In genomic region chr16:81460075-81460474, GRCh38 we compare ENCODE assay signal across 15 cellular contexts. TPM values are rescaled to one million over a fixed set of nuclear protein-coding genes. Genes with fewer than 3 reads are reported as not detected.
DNase-seq lines count a peak whose midpoint lies in the region; ATAC-seq and TF ChIP-seq lines count a peak whose summit lies in the region.
"Had no signal": no experiment of that assay in that cellular context is flagged by ENCODE, and none has a peak within 500 bp of the region (broad histone marks: within the 10 kb centered on the region; RNA-seq: fewer than 3 reads in every experiment).

No MANE protein-coding gene starts in this region.

- TF ChIP-seq CTCF in heart left ventricle (IDR thresholded peaks at IDR 0.05), result no peak
- TF ChIP-seq CTCF in CD14-positive monocyte (IDR thresholded peaks at IDR 0.05), result no peak
- TF ChIP-seq CTCF in neutrophil (IDR thresholded peaks at IDR 0.05), result no peak

- intact Hi-C loops in heart left ventricle (cut with DNase I), result no loop called here
- intact Hi-C loops in Right ventricle myocardium inferior (cut with DNase I), result no loop called here
- intact Hi-C loops in CD14-positive monocyte (cut with micrococcal nuclease), result loop anchor here in 1 of 2 donors (5.0 kb wide), 1 partner anchor 37 kb away; no protein-coding TSS in a partner anchor

- H3K4me3 ChIP-seq in heart left ventricle (no peak overlapping the region), neutrophil (ENCODE audit: low read depth in 1 of 2, low read length in 1 of 2) (no peak overlapping the region)
- H3K4me3 ChIP-seq: GM23338 had no signal

- H3K27me3 ChIP-seq in heart left ventricle (no peaks in the 10 kb centered on the region), neutrophil (no peaks in the 10 kb centered on the region)

- no peaks in the 10 kb centered on the region for H3K9me3 Mint-ChIP-seq in CD14-positive monocyte
- no peaks in the 10 kb centered on the region for H3K9me3 Mint-ChIP-seq in effector memory CD8-positive, alpha-beta T cell
- H3K9me3 Mint-ChIP-seq: GM23338 had no signal

- no peak for DNase-seq in heart left ventricle
- DNase-seq in Right ventricle myocardium inferior (ENCODE audit: missing footprints), result no peak
- DNase-seq in CD14-positive monocyte (ENCODE audit: low spot score), result no peak
- DNase-seq in effector memory CD8-positive, alpha-beta T cell, result no peak
- no peak for DNase-seq in NCI-H146 (lab: John Stamatoyannopoulos, UW)
- DNase-seq in medulla oblongata (ENCODE audit: extremely low spot score), result no peak
- DNase-seq in caudate nucleus (lab: John Stamatoyannopoulos, UW), result no peak
- DNase-seq: DMS153, KBM-7, NCI-H1436, NCI-H2081, NCI-H510A treated with DMSO at 0.1 percent for 48 hours had no signal

- TF ChIP-seq POLR2A in heart left ventricle (IDR thresholded peaks at IDR 0.05), result no peak

- 63 to 69% (median 65%) methylated on average over 3 of the region's 3 CpGs for WGBS in heart left ventricle, 4 donors

- H3K9me3 ChIP-seq in heart left ventricle (no peaks in the 10 kb centered on the region), neutrophil (no peaks in the 10 kb centered on the region)

- no peak overlapping the region for H3K4me3 Mint-ChIP-seq in CD14-positive monocyte
- H3K4me3 Mint-ChIP-seq in effector memory CD8-positive, alpha-beta T cell, result no peak overlapping the region
- H3K4me3 Mint-ChIP-seq: GM23338 had no signal

- peaks cover 0 to 5% (median 0%) of the 10 kb centered on the region in 3 donors for H3K27me3 Mint-ChIP-seq in CD14-positive monocyte (ENCODE audit: low read depth in 3 of 3)
- no peaks in the 10 kb centered on the region for H3K27me3 Mint-ChIP-seq in effector memory CD8-positive, alpha-beta T cell

- H3K4me1 Mint-ChIP-seq in CD14-positive monocyte, result peaks cover 93% of the 10 kb centered on the region
- peaks cover 63% of the 10 kb centered on the region in 2 donors for H3K4me1 Mint-ChIP-seq in effector memory CD8-positive, alpha-beta T cell (ENCODE audit: low read depth in 2 of 2)

- H3K27ac ChIP-seq in heart left ventricle (peak overlapping the region in 6 of 12 donors; percentile 15 to 55 (median 46)), neutrophil (peak overlapping the region; percentile 87), caudate nucleus (ENCODE audit: low read depth, low read length) (no peak overlapping the region)
- H3K27ac ChIP-seq: C4-2B had no signal

- H3K36me3 ChIP-seq in heart left ventricle (peaks cover 0 to 13% (median 0%) of the 10 kb centered on the region in 9 donors), neutrophil (peaks cover 18% of the 10 kb centered on the region)

- ATAC-seq in heart left ventricle, result peak in 3 of 4 donors; percentile 5 to 55 (median 19)
- ATAC-seq in Right ventricle myocardium inferior, result no peak
- no peak for ATAC-seq in effector memory CD8-positive, alpha-beta T cell (replicated peaks)
- ATAC-seq: GM23338 had no signal

- H3K36me3 Mint-ChIP-seq in CD14-positive monocyte, result peaks cover 63 to 77% of the 10 kb centered on the region in 2 donors
- H3K36me3 Mint-ChIP-seq in effector memory CD8-positive, alpha-beta T cell (ENCODE audit: insufficient read depth), result peaks cover 53% of the 10 kb centered on the region

- peaks cover 0 to 75% (median 16%) of the 10 kb centered on the region in 12 donors for H3K4me1 ChIP-seq in heart left ventricle
- H3K4me1 ChIP-seq in neutrophil (ENCODE audit: control insufficient read depth in 1 of 2, insufficient read depth in 1 of 2, low read depth in 1 of 2, low read length in 1 of 2), result peaks cover 86 to 99% of the 10 kb centered on the region in 2 experiments

- H3K27ac Mint-ChIP-seq in CD14-positive monocyte, result peak overlapping the region in 4 of 7 donors; percentile 3 to 77 (median 49)
- peak overlapping the region; percentile 77 to 78 for H3K27ac Mint-ChIP-seq in effector memory CD8-positive, alpha-beta T cell
- H3K27ac Mint-ChIP-seq: GM23338 had no signal

RNA-seq across cellular contexts. Expression of gene CMIP, which starts 15.5 kb away (rescaled TPM):
- total RNA-seq in heart left ventricle (10 to 100 TPM in 6 of 9 donors, 1 to 10 TPM in 3; 7.6 to 48.8 (median 16.3) TPM), Right ventricle myocardium inferior (10.5 TPM)
- polyA plus RNA-seq in heart left ventricle (1 to 10 TPM; 4.1 to 9.2 TPM), CD14-positive monocyte (under 1 TPM; 0.85 to 0.93 TPM)

Comparison
In these comparisons a context has a peak if more than half of its experiments do, and no peak if none do; other contexts are left out.
1. ATAC-seq: peak in heart left ventricle (3 of 4); none in Right ventricle myocardium inferior (single experiment) and effector memory CD8-positive, alpha-beta T cell (single experiment).